ENCODE assay signal across 13 cellular contexts in genomic region chr3:113685956-113686721, GRCh38. TPM values are rescaled to one million over a fixed set of nuclear protein-coding genes. Genes with fewer than 3 reads are reported as not detected.
DNase-seq lines count a peak whose midpoint lies in the region.
"Had no signal": no experiment of that assay in that cellular context is flagged by ENCODE, and none has a peak within 500 bp of the region (broad histone marks: within the 10 kb centered on the region; RNA-seq: fewer than 3 reads in every experiment).

No MANE protein-coding gene starts in this region.

- peaks cover 9% of the 10 kb centered on the region for H3K4me1 ChIP-seq in HAP-1

- peak; percentile 40 for DNase-seq in GM03348 (ENCODE audit: low spot score)
- peak; percentile 2 for DNase-seq in OCI-M1 (lab: John Stamatoyannopoulos, UW)
- DNase-seq in foreskin melanocyte = peak; percentile 92
- peak; percentile 83 for DNase-seq in renal cortical epithelial cell (ENCODE audit: low read depth)
- no peak for DNase-seq in stimulated activated CD4-positive, alpha-beta T cell treated with anti-CD3 and anti-CD28 coated beads, Interleukin-1b, Interleukin-23, amount 100 ng/mL, for 48 hours
- DNase-seq in HAP-1 (ENCODE audit: low spot score in 2 of 2) = no peak
- no peak for DNase-seq in NCI-H345 treated with DMSO at 0.1 percent for 48 hours (lab: John Stamatoyannopoulos, UW; ENCODE audit: unreplicated experiment)
- no peak for DNase-seq in activated CD8-positive, alpha-beta memory T cell treated with anti-CD3 and anti-CD28 coated beads, Interleukin-2, amount 50 U/mL, for 4 hours
- DNase-seq: activated CD8-positive, alpha-beta memory T cell treated with anti-CD3 and anti-CD28 coated beads for 24 hours; activated naive CD8-positive, alpha-beta T cell treated with anti-CD3 and anti-CD28 coated beads, Interleukin-2, amount 50 U/mL, for 24 hours; NCI-H748 treated with DMSO at 0.1 percent for 48 hours; T-cell had no signal

- H3K27me3 ChIP-seq in HAP-1 (ENCODE audit: low read depth) = no peaks in the 10 kb centered on the region

- no peak overlapping the region for H3K4me3 ChIP-seq in HAP-1
- H3K4me3 ChIP-seq: skin epidermis had no signal

- in situ Hi-C loops in HAP-1 (cut with MboI; ENCODE audit: low sequenced_read_pairs) = no loop called here

- no peaks in the 10 kb centered on the region; the same call in 1 of the 2 replicates for H3K36me3 ChIP-seq in HAP-1 (replicated peaks)

- no peaks in the 10 kb centered on the region for H3K9me3 ChIP-seq in HAP-1

RNA-seq across cellular contexts. Expression of gene USF3, which starts 10.3 kb away (rescaled TPM):
- 6.1 and 14.8 TPM in 2 replicates for total RNA-seq in renal cortical epithelial cell

RNA-seq across cellular contexts. Expression of gene NAA50, which starts 59.9 kb away (rescaled TPM):
- 139 and 217 TPM in 2 replicates for total RNA-seq in renal cortical epithelial cell

Comparison
In these comparisons a context has a peak if more than half of its experiments do, and no peak if none do; other contexts are left out.
1. DNase-seq: peak in GM03348 (single experiment), OCI-M1 (single experiment), foreskin melanocyte (single experiment) and renal cortical epithelial cell (single experiment); none in stimulated activated CD4-positive, alpha-beta T cell treated with anti-CD3 and anti-CD28 coated beads, Interleukin-1b, Interleukin-23, amount 100 ng/mL, for 48 hours (single experiment), HAP-1 (0 of 2), NCI-H345 treated with DMSO at 0.1 percent for 48 hours (single experiment) and activated CD8-positive, alpha-beta memory T cell treated with anti-CD3 and anti-CD28 coated beads, Interleukin-2, amount 50 U/mL, for 4 hours (single experiment).